ENCODE assay signal across 19 cellular contexts in genomic region chr2:212997526-212998020, GRCh38.
DNase-seq lines count a peak whose midpoint lies in the region; ATAC-seq, FAIRE-seq and TF ChIP-seq lines count a peak whose summit lies in the region.
"Had no signal": no experiment of that assay in that cellular context is flagged by ENCODE, and none has a peak within 500 bp of the region (broad histone marks: within the 10 kb centered on the region; RNA-seq: fewer than 3 reads in every experiment).

No MANE protein-coding gene starts in this region.

- H3K9me3 ChIP-seq in CD4-positive, CD25-positive, alpha-beta regulatory T cell (ENCODE audit: control insufficient read depth in 2 of 2, low read length in 2 of 2) = no peaks in the 10 kb centered on the region
- H3K9me3 ChIP-seq: BLaER1 treated with 17β-estradiol and CSF1 and Interleukin-3, amounts not matched to agents 10 nM and 100 nM had no signal

- intact Hi-C loops in natural killer cell (cut with micrococcal nuclease) = no loop called here
- intact Hi-C loops in activated CD4-positive, alpha-beta T cell treated with anti-CD3 and anti-CD28 coated beads, Interleukin-2, amount 10 ng/mL, durations not matched to agents 24 days and 14 days (cut with micrococcal nuclease) = no loop called here

- peaks cover 36% of the 10 kb centered on the region for H3K36me3 ChIP-seq in CD4-positive, CD25-positive, alpha-beta regulatory T cell (ENCODE audit: control insufficient read depth, insufficient read depth, low read length)
- H3K36me3 ChIP-seq: BLaER1 treated with 17β-estradiol and CSF1 and Interleukin-3, amounts not matched to agents 10 nM and 100 nM had no signal

- peaks cover 29% of the 10 kb centered on the region for H3K36me3 Mint-ChIP-seq in CD4-positive, CD25-positive, alpha-beta regulatory T cell
- no peaks in the 10 kb centered on the region for H3K36me3 Mint-ChIP-seq in natural killer cell
- H3K36me3 Mint-ChIP-seq in activated CD4-positive, alpha-beta T cell treated with anti-CD3 and anti-CD28 coated beads, Interleukin-2, amount 10 ng/mL, durations not matched to agents 24 days and 14 days (ENCODE audit: low read depth) = no peaks in the 10 kb centered on the region

- H3K27ac ChIP-seq in CD4-positive, CD25-positive, alpha-beta regulatory T cell (ENCODE audit: insufficient read depth, low read length, poor library complexity, severe bottlenecking) = peak overlapping the region; percentile 49
- H3K27ac ChIP-seq: BLaER1 treated with 17β-estradiol and CSF1 and Interleukin-3, amounts not matched to agents 10 nM and 100 nM; KMS-11 had no signal

- H3K27me3 Mint-ChIP-seq in CD4-positive, CD25-positive, alpha-beta regulatory T cell = no peaks in the 10 kb centered on the region
- no peaks in the 10 kb centered on the region for H3K27me3 Mint-ChIP-seq in natural killer cell (ENCODE audit: low read depth in 2 of 2)
- no peaks in the 10 kb centered on the region for H3K27me3 Mint-ChIP-seq in activated CD4-positive, alpha-beta T cell treated with anti-CD3 and anti-CD28 coated beads, Interleukin-2, amount 10 ng/mL, durations not matched to agents 24 days and 14 days

- peaks cover 49 to 74% (median 59%) of the 10 kb centered on the region in 4 donors for H3K4me1 Mint-ChIP-seq in CD4-positive, CD25-positive, alpha-beta regulatory T cell
- H3K4me1 Mint-ChIP-seq in natural killer cell = peaks cover 30 to 40% of the 10 kb centered on the region in 2 donors
- no peaks in the 10 kb centered on the region for H3K4me1 Mint-ChIP-seq in activated CD4-positive, alpha-beta T cell treated with anti-CD3 and anti-CD28 coated beads, Interleukin-2, amount 10 ng/mL, durations not matched to agents 24 days and 14 days

- no peaks in the 10 kb centered on the region for H3K27me3 ChIP-seq in CD4-positive, CD25-positive, alpha-beta regulatory T cell (ENCODE audit: control insufficient read depth, insufficient read depth, low read length)
- H3K27me3 ChIP-seq: BLaER1 treated with 17β-estradiol and CSF1 and Interleukin-3, amounts not matched to agents 10 nM and 100 nM had no signal

- no peak overlapping the region for H3K4me3 ChIP-seq in CD4-positive, CD25-positive, alpha-beta regulatory T cell (ENCODE audit: low read depth, low read length)
- H3K4me3 ChIP-seq: BLaER1 treated with 17β-estradiol and CSF1 and Interleukin-3, amounts not matched to agents 10 nM and 100 nM had no signal

- H3K4me3 Mint-ChIP-seq in CD4-positive, CD25-positive, alpha-beta regulatory T cell = peak overlapping the region in 2 of 4 donors; percentile 0 to 5
- H3K4me3 Mint-ChIP-seq in natural killer cell = no peak overlapping the region
- H3K4me3 Mint-ChIP-seq in activated CD4-positive, alpha-beta T cell treated with anti-CD3 and anti-CD28 coated beads, Interleukin-2, amount 10 ng/mL, durations not matched to agents 24 days and 14 days = no peak overlapping the region
- H3K4me3 Mint-ChIP-seq: HFFc6 had no signal

- DNase-seq in CD4-positive, CD25-positive, alpha-beta regulatory T cell = no peak
- peak; percentile 58 for DNase-seq in KBM-7
- DNase-seq in iPS DF 19.7 (ENCODE audit: low read depth, low spot score) = peak; percentile 30
- no peak for DNase-seq in natural killer cell
- no peak for DNase-seq in D721Med (ENCODE audit: insufficient read length, low spot score)
- DNase-seq in activated CD4-positive, alpha-beta T cell treated with anti-CD3 and anti-CD28 coated beads, Interleukin-2, amount 10 ng/mL, durations not matched to agents 24 days and 14 days = no peak
- no peak for DNase-seq in SHP77 treated with DMSO at 0.1 percent for 48 hours (lab: John Stamatoyannopoulos, UW)
- no peak for DNase-seq in anterior cingulate cortex (lab: John Stamatoyannopoulos, UW)
- DNase-seq: DND-41, GDM1, HFFc6, NCI-H1048, NCI-H146, NCI-H2081, NCI-H748 treated with DMSO at 0.1 percent for 48 hours had no signal

- FAIRE-seq in D721Med (lab: Jason Lieb, UNC) = no peak
- FAIRE-seq: A204.1 had no signal

- peak overlapping the region; percentile 8 to 95 (median 19) for H3K27ac Mint-ChIP-seq in CD4-positive, CD25-positive, alpha-beta regulatory T cell
- H3K27ac Mint-ChIP-seq in natural killer cell = peak overlapping the region; percentile 45 to 65
- no peak overlapping the region for H3K27ac Mint-ChIP-seq in activated CD4-positive, alpha-beta T cell treated with anti-CD3 and anti-CD28 coated beads, Interleukin-2, amount 10 ng/mL, durations not matched to agents 24 days and 14 days
- H3K27ac Mint-ChIP-seq: HFFc6 had no signal

- H3K4me1 ChIP-seq in CD4-positive, CD25-positive, alpha-beta regulatory T cell (ENCODE audit: control insufficient read depth, insufficient read depth, low read length, poor library complexity, severe bottlenecking) = peaks cover 24% of the 10 kb centered on the region

- TF ChIP-seq CTCF in natural killer cell (IDR thresholded peaks at IDR 0.05) = no peak
- no peak for TF ChIP-seq CTCF in D721Med (IDR thresholded peaks at IDR 0.05; ENCODE audit: insufficient read depth, missing control alignments)

- no peak for ATAC-seq in CD4-positive, CD25-positive, alpha-beta regulatory T cell (ENCODE audit: low read depth in 2 of 2)
- ATAC-seq in natural killer cell = no peak
- ATAC-seq: Panc1 had no signal

- peaks cover 0 to 2% (median 0%) of the 10 kb centered on the region in 7 donors for H3K9me3 Mint-ChIP-seq in CD4-positive, CD25-positive, alpha-beta regulatory T cell
- no peaks in the 10 kb centered on the region for H3K9me3 Mint-ChIP-seq in natural killer cell
- no peaks in the 10 kb centered on the region for H3K9me3 Mint-ChIP-seq in activated CD4-positive, alpha-beta T cell treated with anti-CD3 and anti-CD28 coated beads, Interleukin-2, amount 10 ng/mL, durations not matched to agents 24 days and 14 days
- H3K9me3 Mint-ChIP-seq: HFFc6 had no signal

- in situ Hi-C loops in KBM-7 (cut with MboI; ENCODE audit: low pct_unique_long_range_greater_than_20kb, low sequenced_read_pairs) = no loop called here

Comparison
In these comparisons a context has a peak if more than half of its experiments do, and no peak if none do; other contexts are left out.
1. DNase-seq: peak in KBM-7 (single experiment) and iPS DF 19.7 (single experiment); none in CD4-positive, CD25-positive, alpha-beta regulatory T cell (0 of 3), natural killer cell (single experiment), D721Med (single experiment), activated CD4-positive, alpha-beta T cell treated with anti-CD3 and anti-CD28 coated beads, Interleukin-2, amount 10 ng/mL, durations not matched to agents 24 days and 14 days (single experiment), SHP77 treated with DMSO at 0.1 percent for 48 hours (single experiment) and anterior cingulate cortex (0 of 58).